28 cellular contexts compared by ENCODE assay signal in genomic region chr6:13201336-13201735, GRCh38.
"Had no signal": no experiment of that assay in that cellular context is flagged by ENCODE, and none has a peak within 500 bp of the region (broad histone marks: within the 10 kb centered on the region; RNA-seq: fewer than 3 reads in every experiment).

No MANE protein-coding gene starts in this region.

- H3K4me1 Mint-ChIP-seq: naive thymus-derived CD8-positive, alpha-beta T cell; neural crest cell; stimulated activated effector memory CD8-positive, alpha-beta T cell treated with anti-CD3 and anti-CD28 coated beads, Interleukin-12 subunit alpha, Interleukin-12 subunit beta, amount 100 ng/mL, for 72 hours had no signal

- DNase-seq: naive B cell; naive thymus-derived CD8-positive, alpha-beta T cell; nephron progenitor cell; occipital lobe; pancreas; right cardiac atrium; right lobe of liver; sigmoid colon; small intestine; stimulated activated CD4-positive, alpha-beta T cell treated with anti-CD3 and anti-CD28 coated beads, Interleukin-15, amount 100 ng/mL, for 24 hours; stimulated activated CD4-positive, alpha-beta T cell treated with anti-CD3 and anti-CD28 coated beads, Interleukin-2, amount 100 ng/mL, for 24 hours; stimulated activated CD4-positive, alpha-beta T cell treated with anti-CD3 and anti-CD28 coated beads, Interleukin-2, amount 100 ng/mL, for 48 hours; stimulated activated CD4-positive, alpha-beta T cell treated with anti-CD3 and anti-CD28 coated beads, Interleukin-4, amount 100 ng/mL, for 24 hours; stimulated activated naive B cell treated with anti-CD40 and anti-IgM and Interleukin-4, amounts not matched to agents 10 μg/mL and 1 μg/mL and 100 μg/mL, for 72 hours; stimulated activated naive CD4-positive, alpha-beta T cell treated with Interleukin-2 at 50 U/mL for 16 hours; stomach; thyroid gland; trophoblast cell; upper lobe of left lung had no signal

- FAIRE-seq: pancreas, small intestine, urothelium cell line had no signal

- H3K4me1 ChIP-seq: pancreas, prostate gland, right lobe of liver, sigmoid colon, stomach, thyroid gland, tibial nerve, upper lobe of left lung, vagina had no signal

- H3K36me3 Mint-ChIP-seq: naive B cell; naive thymus-derived CD8-positive, alpha-beta T cell; natural killer cell treated with Interleukin-12 subunit alpha and Interleukin-12 subunit beta and Interleukin-15 and Interleukin-18, amount 100 ng/mL, for 72 hours; stimulated activated effector memory CD8-positive, alpha-beta T cell treated with anti-CD3 and anti-CD28 coated beads, Interleukin-12 subunit alpha, Interleukin-12 subunit beta, amount 100 ng/mL, for 72 hours; stimulated activated naive B cell treated with anti-CD40 and anti-IgM and Interleukin-4, amounts not matched to agents 10 μg/mL and 1 μg/mL and 100 μg/mL, for 72 hours had no signal

- H3K9me3 ChIP-seq: pancreas, prostate gland, right lobe of liver, sigmoid colon, stomach, thoracic aorta, thyroid gland, tibial nerve, upper lobe of left lung, vagina had no signal

- H3K4me3 ChIP-seq: pancreas, prostate gland, right lobe of liver, sigmoid colon, stomach, thoracic aorta, thyroid gland, tibial nerve, upper lobe of left lung, vagina had no signal

- ATAC-seq: naive thymus-derived CD8-positive, alpha-beta T cell; natural killer cell treated with Interleukin-12 subunit alpha and Interleukin-12 subunit beta and Interleukin-15 and Interleukin-18, amount 100 ng/mL, for 72 hours; pancreas; right cardiac atrium; right lobe of liver; stimulated activated effector memory CD8-positive, alpha-beta T cell treated with anti-CD3 and anti-CD28 coated beads, Interleukin-12 subunit alpha, Interleukin-12 subunit beta, amount 100 ng/mL, for 72 hours; stimulated activated naive B cell treated with anti-CD40 and anti-IgM and Interleukin-4, amounts not matched to agents 10 μg/mL and 1 μg/mL and 100 μg/mL, for 72 hours had no signal

- H3K27me3 Mint-ChIP-seq: naive B cell; stimulated activated naive B cell treated with anti-CD40 and anti-IgM and Interleukin-4, amounts not matched to agents 10 μg/mL and 1 μg/mL and 100 μg/mL, for 72 hours; stimulated activated naive CD8-positive, alpha-beta T cell treated with anti-CD3 and anti-CD28 coated beads, Interleukin-15, Interleukin-2, amounts not matched to agents 100 ng/mL and 50 ng/mL, for 24 hours had no signal

- H3K36me3 ChIP-seq: pancreas, prostate gland, right lobe of liver, sigmoid colon, thyroid gland, tibial nerve, vagina had no signal

- H3K9me3 Mint-ChIP-seq: naive B cell; naive thymus-derived CD8-positive, alpha-beta T cell; natural killer cell treated with Interleukin-12 subunit alpha and Interleukin-12 subunit beta and Interleukin-15 and Interleukin-18, amount 100 ng/mL, for 72 hours; nephron progenitor cell; neural crest cell; stimulated activated effector memory CD8-positive, alpha-beta T cell treated with anti-CD3 and anti-CD28 coated beads, Interleukin-12 subunit alpha, Interleukin-12 subunit beta, amount 100 ng/mL, for 72 hours; stimulated activated naive CD8-positive, alpha-beta T cell treated with anti-CD3 and anti-CD28 coated beads, Interleukin-15, Interleukin-2, amounts not matched to agents 100 ng/mL and 50 ng/mL, for 24 hours had no signal

- H3K27ac Mint-ChIP-seq: naive thymus-derived CD8-positive, alpha-beta T cell; natural killer cell treated with Interleukin-12 subunit alpha and Interleukin-12 subunit beta and Interleukin-15 and Interleukin-18, amount 100 ng/mL, for 72 hours; nephron progenitor cell; stimulated activated effector memory CD8-positive, alpha-beta T cell treated with anti-CD3 and anti-CD28 coated beads, Interleukin-12 subunit alpha, Interleukin-12 subunit beta, amount 100 ng/mL, for 72 hours; stimulated activated naive B cell treated with anti-CD40 and anti-IgM and Interleukin-4, amounts not matched to agents 10 μg/mL and 1 μg/mL and 100 μg/mL, for 72 hours; stimulated activated naive CD8-positive, alpha-beta T cell treated with anti-CD3 and anti-CD28 coated beads, Interleukin-15, Interleukin-2, amounts not matched to agents 100 ng/mL and 50 ng/mL, for 24 hours had no signal

- H3K27ac ChIP-seq: pancreas, prostate gland, right lobe of liver, sigmoid colon, stomach, thoracic aorta, thyroid gland, tibial nerve, upper lobe of left lung, vagina had no signal

- H3K4me3 Mint-ChIP-seq: naive B cell; naive thymus-derived CD8-positive, alpha-beta T cell; natural killer cell treated with Interleukin-12 subunit alpha and Interleukin-12 subunit beta and Interleukin-15 and Interleukin-18, amount 100 ng/mL, for 72 hours; nephron progenitor cell; neural crest cell; stimulated activated effector memory CD8-positive, alpha-beta T cell treated with anti-CD3 and anti-CD28 coated beads, Interleukin-12 subunit alpha, Interleukin-12 subunit beta, amount 100 ng/mL, for 72 hours; stimulated activated naive B cell treated with anti-CD40 and anti-IgM and Interleukin-4, amounts not matched to agents 10 μg/mL and 1 μg/mL and 100 μg/mL, for 72 hours; stimulated activated naive CD8-positive, alpha-beta T cell treated with anti-CD3 and anti-CD28 coated beads, Interleukin-15, Interleukin-2, amounts not matched to agents 100 ng/mL and 50 ng/mL, for 24 hours had no signal

- H3K27me3 ChIP-seq: pancreas, right lobe of liver, sigmoid colon, stomach, thyroid gland, tibial nerve, upper lobe of left lung, vagina had no signal
